In the genomic region with DNA sequence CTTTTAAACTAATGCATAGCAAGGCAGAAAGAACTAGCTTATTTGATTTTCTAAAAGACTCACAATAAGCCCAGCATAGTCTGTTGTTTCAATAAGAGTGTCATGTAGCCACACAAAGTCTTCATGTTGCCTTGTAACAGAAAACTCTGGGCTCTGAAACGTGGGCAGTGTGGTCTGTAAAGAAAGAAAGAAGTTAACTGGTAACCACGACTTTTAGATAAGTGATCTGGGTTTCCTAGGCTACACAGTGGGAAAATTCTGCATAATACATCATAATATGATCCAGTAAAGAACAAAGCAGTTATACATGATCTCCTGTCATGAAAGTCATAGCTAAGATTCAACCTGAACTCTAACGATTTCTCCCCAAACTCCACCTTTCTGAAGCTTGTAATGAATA, we compare ENCODE assay signal across 1 cellular context.
TF ChIP-seq lines count a peak whose summit lies in the region.

No MANE protein-coding gene starts in this region.

TF ChIP-seq in endothelial cell of umbilical vein, 7 proteins besides CTCF, POLR2A, EP300 and RAD21 (continued from another document):
- TF ChIP-seq POLR2AphosphoS5 (IDR thresholded peaks at IDR 0.05; ENCODE audit: insufficient read depth, low read depth, low read length) = no peak
- no peak for TF ChIP-seq JUN (IDR thresholded peaks at IDR 0.05; ENCODE audit: borderline replicate concordance, insufficient read depth, insufficient read length, low read depth)
